In the genomic region with DNA sequence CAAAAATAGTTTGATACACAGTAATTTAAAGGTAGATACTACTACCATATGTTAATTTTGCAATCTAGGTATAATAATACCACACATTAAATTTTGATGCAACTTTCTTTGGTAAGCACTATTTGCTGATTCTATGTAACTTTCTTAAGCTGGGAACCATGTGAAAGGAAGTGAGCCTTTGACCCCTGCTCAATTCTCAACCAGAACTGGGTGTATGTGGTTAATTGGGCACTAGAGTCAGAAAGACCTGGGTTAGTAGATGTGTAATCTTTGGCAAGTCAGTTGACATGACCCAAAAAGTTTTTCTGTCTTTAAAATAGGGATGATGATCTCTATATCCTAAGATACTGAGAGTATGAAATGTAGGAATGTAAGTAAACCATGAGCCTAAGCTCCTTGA, we compare ENCODE assay signal across 15 cellular contexts. TPM values are rescaled to one million over a fixed set of nuclear protein-coding genes. Genes with fewer than 3 reads are reported as not detected.
DNase-seq lines count a peak whose midpoint lies in the region; ATAC-seq and TF ChIP-seq lines count a peak whose summit lies in the region.
"Had no signal": no experiment of that assay in that cellular context is flagged by ENCODE, and none has a peak within 500 bp of the region (broad histone marks: within the 10 kb centered on the region; RNA-seq: fewer than 3 reads in every experiment).

No MANE protein-coding gene starts in this region.

- H3K4me1 ChIP-seq in OCI-LY7 (ENCODE audit: insufficient read depth, low read length, poor library complexity, severe bottlenecking), result peaks cover 11% of the 10 kb centered on the region
- H3K4me1 ChIP-seq: parathyroid adenoma had no signal

- no peaks in the 10 kb centered on the region for H3K9me2 ChIP-seq in OCI-LY7 (ENCODE audit: insufficient read depth, low read length)

- POLR2A ChIA-PET in OCI-LY7 (lab: Charles Lee), result interaction anchor here (0.6 to 2.0 kb wide), 4 partner anchors 12 to 63 kb away, joined by 3 to 5 read pairs (median 4); no protein-coding TSS in a partner anchor

- no peak for TF ChIP-seq CTCF in OCI-LY7 (conservative IDR thresholded peaks at IDR 0.05; ENCODE audit: low read length)

- no peaks in the 10 kb centered on the region for H4K20me1 ChIP-seq in OCI-LY7 (ENCODE audit: insufficient read depth, low read length)

- H3K36me3 ChIP-seq in OCI-LY7 (ENCODE audit: insufficient read depth, low read length), result no peaks in the 10 kb centered on the region

- no peak overlapping the region for H3K27ac ChIP-seq in OCI-LY7 (ENCODE audit: low read depth, low read length, poor library complexity, severe bottlenecking)
- H3K27ac ChIP-seq: parathyroid adenoma had no signal

- no TSS peak for BruUV-seq in OCI-LY7 (replicated peaks; lab: Mats Ljungman, UMichigan)

- in situ Hi-C loops in ACHN (cut with HindIII; ENCODE audit: low pct_ligation_motif_present, low pct_unique_long_range_greater_than_20kb, low sequenced_read_pairs), result no loop called here

- no peak overlapping the region for H2AFZ ChIP-seq in OCI-LY7 (ENCODE audit: low read length)
- H2AFZ ChIP-seq: parathyroid adenoma had no signal

- H3K79me2 ChIP-seq in OCI-LY7 (ENCODE audit: insufficient read depth, low read depth, low read length), result no peaks in the 10 kb centered on the region
- H3K79me2 ChIP-seq: parathyroid adenoma had no signal

- DNase-seq in OCI-LY7 (ENCODE audit: low spot score) (no peak), DMS153 (lab: John Stamatoyannopoulos, UW) (no peak), activated gamma-delta T cell treated with Interleukin-2 at 50 U/mL for 16 hours (no peak), ACHN (no peak), cerebellum (ENCODE audit: low spot score) (no peak)
- DNase-seq: activated CD4-positive, alpha-beta T cell treated with anti-CD3 and anti-CD28 coated beads, Interleukin-2, amount 50 U/mL, for 48 hours; activated naive CD8-positive, alpha-beta T cell treated with anti-CD3 and anti-CD28 coated beads for 36 hours; GDM1; NCI-H1694 treated with DMSO at 0.1 percent for 48 hours; NK-92 treated with Interleukin-12 subunit alpha and Interleukin-12 subunit beta, amount 100 ng/mL, for 24 hours had no signal

- H3K9me3 ChIP-seq in OCI-LY7 (ENCODE audit: low read length), result no peaks in the 10 kb centered on the region

- CTCF ChIA-PET in OCI-LY7 (lab: Charles Lee; ENCODE audit: unreplicated experiment), result no interaction called here

- peak; percentile 52 for ATAC-seq in GM18498 (IDR thresholded peaks at IDR 0.05; ENCODE audit: unreplicated experiment)
- peak; percentile 30 for ATAC-seq in GM19372 (IDR thresholded peaks at IDR 0.05; ENCODE audit: low read depth, unreplicated experiment)
- peak; percentile 10 for ATAC-seq in HG03025 (IDR thresholded peaks at IDR 0.05; ENCODE audit: low FRiP score, unreplicated experiment)
- ATAC-seq: stimulated activated memory B cell treated with anti-CD40 and anti-IgM and Interleukin-4, amounts not matched to agents 10 μg/mL and 1 μg/mL and 100 μg/mL, for 72 hours had no signal

- H3K4me2 ChIP-seq in OCI-LY7 (ENCODE audit: low read length), result peak overlapping the region; percentile 28; the same call in 1 of the 2 replicates

- intact Hi-C loops in OCI-LY7 (cut with micrococcal nuclease; ENCODE audit: unreplicated experiment), result no loop called here

- H3K4me3 ChIP-seq in OCI-LY7 (ENCODE audit: low read depth, low read length, poor library complexity, severe bottlenecking), result no peak overlapping the region

RNA-seq across cellular contexts. Expression of a gene that starts 22.4 kb away (rescaled TPM):
- 0.28 and 1.5 TPM in 2 replicates for total RNA-seq in OCI-LY7 (2014; rRNA removed; shearing (Covaris generic))
- not detected in 2 replicates for total RNA-seq in OCI-LY7 (2022)
- 2.2 TPM for total RNA-seq in cerebellum

RNA-seq across cellular contexts. Expression of a gene that starts 53.3 kb away (rescaled TPM):
- not detected in 2 replicates for total RNA-seq in OCI-LY7 (2014; rRNA removed; shearing (Covaris generic))
- total RNA-seq in OCI-LY7 (2022), result 0.25 and 0.33 TPM in 2 replicates
- total RNA-seq in cerebellum, result 14.5 TPM
- total RNA-seq: activated naive CD8-positive, alpha-beta T cell treated with anti-CD3 and anti-CD28 coated beads for 36 hours had no signal

Comparison
In these comparisons a context has a peak if more than half of its experiments do, and no peak if none do; other contexts are left out.
1. RNA of a gene that starts 53.3 kb away (total RNA-seq): 14.5 TPM in cerebellum (single experiment); 0.25 to 0.33 TPM in OCI-LY7; every median in the first group is over 10 times any median in the second.
2. Peak in every context shown above with its lines, with median percentiles within 50 percentile points of each other: ATAC-seq.